21 cellular contexts compared by ENCODE assay signal in the genomic region with DNA sequence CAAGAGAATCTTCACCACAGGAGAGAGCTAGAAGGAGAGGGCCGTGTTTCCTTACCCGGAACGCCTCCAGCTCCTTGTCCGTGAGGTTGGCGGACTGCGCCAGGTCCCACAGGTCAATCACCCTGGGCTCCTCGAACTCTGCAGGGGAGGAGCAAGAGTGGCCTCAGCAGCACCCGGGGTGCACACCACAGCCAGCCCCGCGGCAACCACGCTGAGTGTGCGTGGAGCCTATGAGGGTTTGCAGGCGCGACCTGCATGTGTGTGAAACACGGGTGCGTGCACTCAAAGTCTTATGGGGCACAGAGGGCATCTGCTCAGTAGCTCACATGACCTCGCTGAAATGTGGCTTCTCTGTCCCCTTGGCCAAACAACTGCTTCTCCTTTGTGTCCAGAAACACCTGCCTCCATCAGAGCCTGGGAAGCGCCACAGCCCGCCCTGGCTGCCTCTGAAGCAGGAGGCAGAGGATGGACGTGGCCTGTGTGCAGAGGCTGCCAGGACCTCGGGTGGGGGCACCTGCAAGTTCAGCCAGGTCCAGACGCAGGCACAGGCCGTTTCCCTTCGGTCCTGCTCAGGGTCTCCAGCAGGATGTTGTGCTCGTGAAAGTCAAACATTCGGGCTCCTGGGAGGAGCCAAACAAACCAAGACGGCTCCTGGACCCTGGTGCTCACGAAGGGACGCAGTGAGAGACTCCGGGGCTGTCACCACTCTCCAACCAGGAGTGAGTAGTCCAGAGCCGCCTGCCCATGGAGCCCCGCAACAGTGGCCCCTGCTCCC. TPM values are rescaled to one million over a fixed set of nuclear protein-coding genes. Genes with fewer than 3 reads are reported as not detected.
DNase-seq lines count a peak whose midpoint lies in the region; TF ChIP-seq lines count a peak whose summit lies in the region.
"Had no signal": no experiment of that assay in that cellular context is flagged by ENCODE, and none has a peak within 500 bp of the region (broad histone marks: within the 10 kb centered on the region; RNA-seq: fewer than 3 reads in every experiment).

No MANE protein-coding gene starts in this region.

- H3K27me3 ChIP-seq in H9 (ENCODE audit: insufficient read depth, low read length) (no peaks in the 10 kb centered on the region), esophagus squamous epithelium (no peaks in the 10 kb centered on the region), mesendoderm (ENCODE audit: insufficient read depth, low read length, poor library complexity) (no peaks in the 10 kb centered on the region)
- H3K27me3 ChIP-seq: BLaER1 treated with 17β-estradiol and CSF1 and Interleukin-3, amounts not matched to agents 10 nM and 100 nM; Peyer's patch; SJSA1 had no signal

- WGBS in H9 (ENCODE audit: extremely low coverage, insufficient read length, low lambda C conversion rate), result no CpG with 5 or more reads among the region's 32 CpGs
- WGBS in esophagus squamous epithelium, 2 donors, result 67 to 100% methylated on average over 4 of the region's 32 CpGs
- WGBS in mesendoderm (ENCODE audit: extremely low coverage, insufficient coverage, low lambda C conversion rate), result no CpG with 5 or more reads among the region's 32 CpGs

- no peak overlapping the region for H2BK20ac ChIP-seq in H9 (ENCODE audit: low read depth, low read length, poor library complexity, severe bottlenecking)

- DNase-seq in NCI-H2196 (lab: John Stamatoyannopoulos, UW; ENCODE audit: unreplicated experiment) (peak; percentile 5), NCI-H2196 treated with DMSO at 0.1 percent for 48 hours (lab: John Stamatoyannopoulos, UW; ENCODE audit: unreplicated experiment) (no peak), H9 (no peak), endothelial cell (ENCODE audit: low spot score) (no peak), nephron progenitor cell (no peak), esophagus squamous epithelium (lab: John Stamatoyannopoulos, UW) (no peak), DMS 273 (lab: John Stamatoyannopoulos, UW; ENCODE audit: unreplicated experiment) (no peak), mesendoderm (no peak)
- DNase-seq: ACHN, DMS153, HFFc6, NCI-H1694, NCI-H2081, NCI-H2171, NCI-H446, NCI-H526, Peyer's patch had no signal

- H3K27me3 Mint-ChIP-seq in H9 (ENCODE audit: low read depth), result no peaks in the 10 kb centered on the region; the same call in 1 of the 2 replicates
- H3K27me3 Mint-ChIP-seq in endothelial cell (ENCODE audit: unreplicated experiment), result peaks cover 2% of the 10 kb centered on the region
- peaks cover 4% of the 10 kb centered on the region for H3K27me3 Mint-ChIP-seq in nephron progenitor cell (ENCODE audit: low read depth, poor library complexity)
- H3K27me3 Mint-ChIP-seq: CD4-positive, alpha-beta memory T cell had no signal

- H3K4me3 ChIP-seq in esophagus squamous epithelium (no peak overlapping the region), mesendoderm (ENCODE audit: low read length) (no peak overlapping the region)
- H3K4me3 ChIP-seq: BLaER1 treated with 17β-estradiol and CSF1 and Interleukin-3, amounts not matched to agents 10 nM and 100 nM; Peyer's patch; SJSA1 had no signal

- TF ChIP-seq CTCF in H9 (conservative IDR thresholded peaks at IDR 0.05), result no peak
- no peak for TF ChIP-seq CTCF in endothelial cell (IDR thresholded peaks at IDR 0.05; ENCODE audit: unreplicated experiment)
- no peak for TF ChIP-seq CTCF in nephron progenitor cell (IDR thresholded peaks at IDR 0.05)
- TF ChIP-seq CTCF in esophagus squamous epithelium (IDR thresholded peaks at IDR 0.05), result no peak

- no peak overlapping the region for H4K91ac ChIP-seq in H9 (ENCODE audit: insufficient read length, low read depth, low read length)

- H3K4ac ChIP-seq in H9 (ENCODE audit: low read depth, low read length), result no peak overlapping the region
- H3K4ac ChIP-seq in mesendoderm (ENCODE audit: low read depth, low read length), result no peak overlapping the region

- H4K8ac ChIP-seq in H9 (replicated peaks; ENCODE audit: insufficient read length, low read depth, low read length), result no peak overlapping the region
- H4K8ac ChIP-seq in mesendoderm (ENCODE audit: low read depth, low read length), result no peak overlapping the region

- no peak overlapping the region for H2AK5ac ChIP-seq in H9 (ENCODE audit: insufficient read length, low read length)
- no peak overlapping the region for H2AK5ac ChIP-seq in mesendoderm (ENCODE audit: low read length)

- H3K27ac ChIP-seq in H9 (ENCODE audit: insufficient read length, low read depth, low read length) (no peak overlapping the region), esophagus squamous epithelium (no peak overlapping the region), mesendoderm (ENCODE audit: low read depth, low read length) (no peak overlapping the region)
- H3K27ac ChIP-seq: 22Rv1; BLaER1 treated with 17β-estradiol and CSF1 and Interleukin-3, amounts not matched to agents 10 nM and 100 nM; Peyer's patch; SJSA1 had no signal

- H3K4me3 Mint-ChIP-seq in H9 (no peak overlapping the region), endothelial cell (ENCODE audit: unreplicated experiment) (peak overlapping the region; percentile 75), nephron progenitor cell (no peak overlapping the region)
- H3K4me3 Mint-ChIP-seq: CD4-positive, alpha-beta memory T cell; HFFc6 had no signal

- H3K27ac Mint-ChIP-seq in H9 (peak overlapping the region; percentile 79 to 86 (median 85); a peak in 4 of 7 replicates), endothelial cell (ENCODE audit: unreplicated experiment) (no peak overlapping the region), nephron progenitor cell (peak overlapping the region; percentile 79)
- H3K27ac Mint-ChIP-seq: HFFc6 had no signal

- H2BK120ac ChIP-seq in H9 (ENCODE audit: low read depth, low read length, poor library complexity, severe bottlenecking) (no peak overlapping the region), mesendoderm (ENCODE audit: low read depth, low read length) (no peak overlapping the region)

- no peak overlapping the region for H2BK12ac ChIP-seq in H9 (ENCODE audit: insufficient read length, low read depth, low read length)

- no peak overlapping the region for H4K5ac ChIP-seq in H9 (ENCODE audit: insufficient read length, low read depth, low read length)
- H4K5ac ChIP-seq in mesendoderm (ENCODE audit: low read length), result no peak overlapping the region

- H2AFZ ChIP-seq in H9 (ENCODE audit: low read length), result no peak overlapping the region

- no peak overlapping the region for H2BK15ac ChIP-seq in H9 (ENCODE audit: low read depth, low read length)
- no peak overlapping the region for H2BK15ac ChIP-seq in mesendoderm (replicated peaks; ENCODE audit: low read depth)

- H3K4me2 ChIP-seq in H9 (ENCODE audit: insufficient read depth, insufficient read length, low read length), result no peak overlapping the region
- H3K4me2 ChIP-seq in mesendoderm (ENCODE audit: low read length), result no peak overlapping the region

- no peak overlapping the region for H3K14ac ChIP-seq in H9 (ENCODE audit: insufficient read depth, low read length)

- H3K79me2 ChIP-seq in H9 (ENCODE audit: insufficient read depth, low read length) (no peaks in the 10 kb centered on the region), mesendoderm (ENCODE audit: control insufficient read depth, insufficient read depth, low read length) (no peaks in the 10 kb centered on the region)

- H3K56ac ChIP-seq in H9 (ENCODE audit: insufficient read length, low read depth, low read length) (no peak overlapping the region), mesendoderm (ENCODE audit: low read length) (no peak overlapping the region)

- no peaks in the 10 kb centered on the region for H3K79me1 ChIP-seq in H9 (ENCODE audit: insufficient read depth, low read depth, low read length, poor library complexity, severe bottlenecking)
- no peaks in the 10 kb centered on the region for H3K79me1 ChIP-seq in mesendoderm (ENCODE audit: low read length)

- intact Hi-C loops in esophagus squamous epithelium (cut with DNase I), result no loop called here

- no peaks in the 10 kb centered on the region for H4K20me1 ChIP-seq in H9 (ENCODE audit: control insufficient read depth, insufficient read depth, insufficient read length)

- H3K9me3 ChIP-seq in H9 (ENCODE audit: control insufficient read depth, low read depth, low read length) (no peaks in the 10 kb centered on the region), esophagus squamous epithelium (no peaks in the 10 kb centered on the region)
- H3K9me3 ChIP-seq: Peyer's patch, SJSA1 had no signal

- H3K4me1 ChIP-seq in H9 (ENCODE audit: insufficient read depth, low read length) (no peaks in the 10 kb centered on the region; the same call in 1 of the 2 replicates), esophagus squamous epithelium (no peaks in the 10 kb centered on the region), mesendoderm (ENCODE audit: control insufficient read depth, low read depth, low read length) (no peaks in the 10 kb centered on the region)
- H3K4me1 ChIP-seq: Peyer's patch, SJSA1 had no signal

- H3K4me1 Mint-ChIP-seq in H9, result peaks cover 3 to 7% of the 10 kb centered on the region in 2 experiments
- H3K4me1 Mint-ChIP-seq in endothelial cell (ENCODE audit: unreplicated experiment), result peaks cover 26% of the 10 kb centered on the region
- peaks cover 6% of the 10 kb centered on the region for H3K4me1 Mint-ChIP-seq in nephron progenitor cell
- H3K4me1 Mint-ChIP-seq: CD4-positive, alpha-beta memory T cell had no signal

- no peak overlapping the region for H3K9ac ChIP-seq in H9 (ENCODE audit: extremely low read depth, insufficient read length, low read length)
- no peak overlapping the region for H3K9ac ChIP-seq in mesendoderm (ENCODE audit: low read length)
- H3K9ac ChIP-seq: BLaER1 treated with 17β-estradiol and CSF1 and Interleukin-3, amounts not matched to agents 10 nM and 100 nM had no signal

- H3K18ac ChIP-seq in H9 (ENCODE audit: insufficient read length, low read depth, low read length), result no peak overlapping the region
- no peak overlapping the region for H3K18ac ChIP-seq in mesendoderm (ENCODE audit: low read length)

- peaks cover 32 to 100% (median 68%) of the 10 kb centered on the region in 3 donors for H3K36me3 ChIP-seq in esophagus squamous epithelium
- H3K36me3 ChIP-seq in mesendoderm (ENCODE audit: control insufficient read depth, insufficient read depth, low read length), result peaks cover 13% of the 10 kb centered on the region

- H2BK5ac ChIP-seq in H9 (ENCODE audit: insufficient read length, low read length) (no peak overlapping the region), mesendoderm (ENCODE audit: low read length) (no peak overlapping the region)

- no peak overlapping the region for H3T11ph ChIP-seq in H9 (ENCODE audit: low read length)

- H3K9me3 Mint-ChIP-seq in H9 (no peaks in the 10 kb centered on the region; a peak in 1 of 5 replicates), endothelial cell (ENCODE audit: unreplicated experiment) (no peaks in the 10 kb centered on the region), nephron progenitor cell (no peaks in the 10 kb centered on the region)
- H3K9me3 Mint-ChIP-seq: HFFc6 had no signal

- no peak for TF ChIP-seq POLR2A in esophagus squamous epithelium (IDR thresholded peaks at IDR 0.05)

- H3K36me3 Mint-ChIP-seq in H9 (ENCODE audit: insufficient read depth in 1 of 3, low read depth in 3 of 3) (peaks cover 50 to 79% (median 75%) of the 10 kb centered on the region in 3 experiments), endothelial cell (ENCODE audit: low read depth, unreplicated experiment) (peaks cover 38% of the 10 kb centered on the region), nephron progenitor cell (ENCODE audit: low read depth) (peaks cover 60% of the 10 kb centered on the region)

- H3K23ac ChIP-seq in H9 (ENCODE audit: insufficient read length, low read depth, low read length) (no peak overlapping the region), mesendoderm (ENCODE audit: low read length) (no peak overlapping the region)

- H3K23me2 ChIP-seq in H9 (ENCODE audit: insufficient read length, low read depth, low read length, poor library complexity, severe bottlenecking), result no peaks in the 10 kb centered on the region

RNA-seq across cellular contexts. Expression of gene LRPAP1, which starts 16.0 kb away (rescaled TPM):
- total RNA-seq in H9 (2021) (84.3 and 85.9 TPM in 2 replicates), endothelial cell (ENCODE audit: unreplicated experiment) (92.2 TPM), esophagus squamous epithelium (100 to 1,000 TPM in 3 of 4 donors, 10 to 100 TPM in 1; 76.6 to 166 (median 126) TPM)
- polyA plus RNA-seq in mesendoderm (2013, experiment 1 of 2), result 46.7 TPM
- 50.6 TPM for polyA plus RNA-seq in mesendoderm (2013, experiment 2 of 2)

RNA-seq across cellular contexts. Expression of gene DOK7, which starts 53.1 kb away (rescaled TPM):
- total RNA-seq in H9 (2021), result 0.26 TPM in 1 of 2 replicates, not detected in the other
- total RNA-seq in endothelial cell (ENCODE audit: unreplicated experiment), result 0.69 TPM
- under 1 TPM in 2 of 4 donors, not detected in 2; 0.26 to 0.45 TPM for total RNA-seq in esophagus squamous epithelium
- polyA plus RNA-seq in mesendoderm (2013, experiment 1 of 2), result 0.21 TPM
- 0.14 TPM for polyA plus RNA-seq in mesendoderm (2013, experiment 2 of 2)
- total RNA-seq: CD4-positive, alpha-beta memory T cell; HFFc6 had no signal
